In the genomic region with DNA sequence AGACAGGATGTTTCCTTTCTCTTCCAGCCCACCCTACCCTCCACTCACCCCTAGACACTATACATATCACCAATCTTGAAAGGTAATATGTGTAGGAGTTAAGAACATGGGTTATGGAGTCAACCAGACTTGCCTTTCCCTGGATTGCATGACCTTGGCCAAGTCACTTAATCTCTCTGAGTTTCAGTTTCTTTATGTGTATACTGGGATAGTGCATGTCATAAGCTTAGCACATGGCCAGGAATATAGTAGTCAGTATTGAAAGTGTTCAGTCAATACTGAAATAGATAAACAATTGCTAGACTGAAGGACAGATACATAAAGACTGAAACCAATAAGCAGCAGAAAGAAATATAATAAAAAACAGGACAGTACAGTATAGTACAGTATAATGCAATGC, we compare ENCODE assay signal across 1 cellular context.
A peak's percentile ranks its signal among the peaks of the same experiment; 100 is the strongest.
TF ChIP-seq lines count a peak whose summit lies in the region.

No MANE protein-coding gene starts in this region.

TF ChIP-seq in GM12878, 131 proteins besides CTCF, POLR2A, EP300 and RAD21 (continued from another document):
- TF ChIP-seq, protein P1, sequence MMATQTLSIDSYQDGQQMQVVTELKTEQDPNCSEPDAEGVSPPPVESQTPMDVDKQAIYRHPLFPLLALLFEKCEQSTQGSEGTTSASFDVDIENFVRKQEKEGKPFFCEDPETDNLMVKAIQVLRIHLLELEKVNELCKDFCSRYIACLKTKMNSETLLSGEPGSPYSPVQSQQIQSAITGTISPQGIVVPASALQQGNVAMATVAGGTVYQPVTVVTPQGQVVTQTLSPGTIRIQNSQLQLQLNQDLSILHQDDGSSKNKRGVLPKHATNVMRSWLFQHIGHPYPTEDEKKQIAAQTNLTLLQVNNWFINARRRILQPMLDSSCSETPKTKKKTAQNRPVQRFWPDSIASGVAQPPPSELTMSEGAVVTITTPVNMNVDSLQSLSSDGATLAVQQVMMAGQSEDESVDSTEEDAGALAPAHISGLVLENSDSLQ (IDR thresholded peaks at IDR 0.05): no peak
- TF ChIP-seq ZNF622 (IDR thresholded peaks at IDR 0.05): no peak
- TF ChIP-seq ATF2 (IDR thresholded peaks at IDR 0.05; ENCODE audit: low read length): no peak
- TF ChIP-seq SMAD5 (IDR thresholded peaks at IDR 0.05; ENCODE audit: low read depth): no peak
- no peak for TF ChIP-seq HDGF (IDR thresholded peaks at IDR 0.05)
- TF ChIP-seq IKZF2 (IDR thresholded peaks at IDR 0.05): no peak
- peak; percentile 32; the same call in 1 of the 2 replicates for TF ChIP-seq NFIC (IDR thresholded peaks at IDR 0.05; ENCODE audit: low read depth, low read length)
- TF ChIP-seq JUNB (IDR thresholded peaks at IDR 0.05): peak; percentile 39; the same call in 1 of the 2 replicates
- peak; percentile 15; the same call in 1 of the 2 replicates for TF ChIP-seq IRF4 (IDR thresholded peaks at IDR 0.05; ENCODE audit: low read depth, low read length)
- TF ChIP-seq GATAD2B (conservative IDR thresholded peaks at IDR 0.05; ENCODE audit: low read depth): no peak
- no peak for TF ChIP-seq SP1 (IDR thresholded peaks at IDR 0.05; ENCODE audit: low read depth, low read length)
